ENCODE assay signal across 26 cellular contexts in genomic region chr10:79459243-79459642, GRCh38. TPM values are rescaled to one million over a fixed set of nuclear protein-coding genes. Genes with fewer than 3 reads are reported as not detected.
DNase-seq lines count a peak whose midpoint lies in the region; ATAC-seq and TF ChIP-seq lines count a peak whose summit lies in the region.
"Had no signal": no experiment of that assay in that cellular context is flagged by ENCODE, and none has a peak within 500 bp of the region (broad histone marks: within the 10 kb centered on the region; RNA-seq: fewer than 3 reads in every experiment).

No MANE protein-coding gene starts in this region.

- H2AK5ac ChIP-seq in IMR-90 (ENCODE audit: low read depth, low read length) = no peak overlapping the region

- H4K5ac ChIP-seq in IMR-90 (ENCODE audit: low read depth, low read length) = no peak overlapping the region

- BruUV-seq in IMR-90 (replicated peaks; lab: Mats Ljungman, UMichigan) = no TSS peak

- 60% methylated on average over 1 of the region's 1 CpG; no CpG with 5 or more reads in 1 of the 2 experiments for WGBS in IMR-90 (ENCODE audit: extremely low coverage in 2 of 2, insufficient read length in 1 of 2), 2 experiments
- WGBS in adrenal gland, 4 donors = 26 to 42% (median 28%) methylated on average over 1 of the region's 1 CpG

- H3K4me3 ChIP-seq in IMR-90 (ENCODE audit: insufficient read depth, low read depth, low read length) (no peak overlapping the region), adrenal gland (no peak overlapping the region), fibroblast of pulmonary artery (replicated peaks; ENCODE audit: low read depth, low read length) (no peak overlapping the region)

- no peak overlapping the region for H3K14ac ChIP-seq in IMR-90 (replicated peaks; ENCODE audit: low read depth, low read length)

- dilution Hi-C loops in IMR-90 (cut with HindIII; ENCODE audit: low sequenced_read_pairs, unreplicated experiment) = no loop called here

- H4K91ac ChIP-seq in IMR-90 (ENCODE audit: insufficient read depth, low read depth, low read length) = no peak overlapping the region

- ATAC-seq in IMR-90 (ENCODE audit: low read depth) = 0 out of 2 replicates have a peak, but pooled peaks have one; percentile 9
- no peak for ATAC-seq in HG03139 (IDR thresholded peaks at IDR 0.05; ENCODE audit: unreplicated experiment)
- ATAC-seq: PC-3 had no signal

- no peak overlapping the region for H3K4me2 ChIP-seq in IMR-90 (ENCODE audit: low read depth, low read length)
- H3K4me2 ChIP-seq: KMS-11, SK-N-SH had no signal

- no peak for TF ChIP-seq CTCF in IMR-90 (conservative IDR thresholded peaks at IDR 0.05; ENCODE audit: low read depth, low read length)
- TF ChIP-seq CTCF in adrenal gland (IDR thresholded peaks at IDR 0.05) = no peak
- no peak for TF ChIP-seq CTCF in fibroblast of pulmonary artery (IDR thresholded peaks at IDR 0.05; ENCODE audit: low read length, missing control alignments)

- in situ Hi-C loops in IMR-90 (cut with MboI; ENCODE audit: low sequenced_read_pairs) = no loop called here

- no peak overlapping the region for H2AK9ac ChIP-seq in IMR-90 (replicated peaks; ENCODE audit: low read depth, low read length, poor library complexity)

- intact Hi-C loops in IMR-90 (cut with micrococcal nuclease) (no loop called here), adrenal gland (cut with DNase I) (no loop called here)

- no peak overlapping the region for H3K4ac ChIP-seq in IMR-90 (ENCODE audit: low read depth, low read length)

- H4K8ac ChIP-seq in IMR-90 (ENCODE audit: low read depth in 2 of 2, low read length in 2 of 2) = no peak overlapping the region

- H4K20me1 ChIP-seq in IMR-90 (ENCODE audit: insufficient read depth, low read length) = no peaks in the 10 kb centered on the region

- no peak overlapping the region for H3K56ac ChIP-seq in IMR-90 (ENCODE audit: extremely low read depth, insufficient read depth, low read length)

- no peaks in the 10 kb centered on the region for H3K27me3 ChIP-seq in IMR-90 (ENCODE audit: control insufficient read depth, insufficient read depth, low read length)
- H3K27me3 ChIP-seq in adrenal gland = no peaks in the 10 kb centered on the region
- H3K27me3 ChIP-seq: BE2C had no signal

- H3K9me1 ChIP-seq in IMR-90 (ENCODE audit: insufficient read depth, low read length) = peaks cover 3% of the 10 kb centered on the region

- H2BK20ac ChIP-seq in IMR-90 (ENCODE audit: low read depth, low read length) = no peak overlapping the region

- H3K18ac ChIP-seq in IMR-90 (ENCODE audit: low read depth, low read length) = no peak overlapping the region

- H3K23ac ChIP-seq in IMR-90 (ENCODE audit: low read depth, low read length) = no peak overlapping the region

- no peak overlapping the region for H2BK15ac ChIP-seq in IMR-90 (ENCODE audit: low read depth, low read length)

- H3K4me1 ChIP-seq in IMR-90 (ENCODE audit: control insufficient read depth, insufficient read depth, low read length) (peaks cover 2% of the 10 kb centered on the region), adrenal gland (replicated peaks in 1 of 2) (peaks cover 0 to 18% of the 10 kb centered on the region in 2 donors)
- H3K4me1 ChIP-seq: BE2C had no signal

- H3K9me3 ChIP-seq in IMR-90 (ENCODE audit: control insufficient read depth, insufficient read depth, low read length) (no peaks in the 10 kb centered on the region), adrenal gland (replicated peaks in 1 of 3) (no peaks in the 10 kb centered on the region)
- H3K9me3 ChIP-seq: BE2C, SK-N-SH had no signal

- TF ChIP-seq RAD21 in IMR-90 (IDR thresholded peaks at IDR 0.05; ENCODE audit: low read length) = no peak

- H2BK5ac ChIP-seq in IMR-90 (ENCODE audit: low read depth, low read length, poor library complexity, severe bottlenecking) = no peak overlapping the region

- H3K36me3 ChIP-seq in IMR-90 (ENCODE audit: control insufficient read depth, insufficient read depth, low read length) (no peaks in the 10 kb centered on the region), adrenal gland (replicated peaks in 1 of 2) (no peaks in the 10 kb centered on the region)
- H3K36me3 ChIP-seq: BE2C had no signal

- TF ChIP-seq POLR2A in IMR-90 (IDR thresholded peaks at IDR 0.05; ENCODE audit: low read depth, low read length) (no peak), adrenal gland (IDR thresholded peaks at IDR 0.05) (no peak)

- H3K9ac ChIP-seq in IMR-90 (ENCODE audit: low read depth, low read length) = no peak overlapping the region
- H3K9ac ChIP-seq: KMS-11, SK-N-SH had no signal

- no peak overlapping the region for H2BK120ac ChIP-seq in IMR-90 (ENCODE audit: low read depth, low read length)

- no peak overlapping the region for H2AFZ ChIP-seq in IMR-90 (replicated peaks; ENCODE audit: low read length, poor library complexity)

- H3K27ac ChIP-seq in IMR-90 (ENCODE audit: insufficient read depth, low read length) (no peak overlapping the region), adrenal gland (no peak overlapping the region)
- H3K27ac ChIP-seq: KMS-11 had no signal

- H3K79me1 ChIP-seq in IMR-90 (ENCODE audit: low read depth in 1 of 2, low read length in 2 of 2) = no peaks in the 10 kb centered on the region

- CTCF ChIA-PET in IMR-90 (lab: Yijun Ruan, JAX) = interaction anchor here (0.6 kb wide), 1 partner anchor 84 kb away, joined by 3 read pairs; no protein-coding TSS in a partner anchor

- DNase-seq in IMR-90 = no peak
- DNase-seq in adrenal gland = peak in 6 of 7 donors; percentile 70 to 82 (median 76)
- peak; percentile 46 for DNase-seq in fibroblast of pulmonary artery (ENCODE audit: low read depth)
- peak; percentile 41 for DNase-seq in renal cortical epithelial cell (ENCODE audit: low read depth)
- DNase-seq in NCI-H2171 (lab: John Stamatoyannopoulos, UW) = no peak
- no peak for DNase-seq in cortex of kidney (lab: John Stamatoyannopoulos, UW)
- DNase-seq: BE2C; CD8-positive, alpha-beta memory T cell; DMS 273 treated with DMSO at 0.1 percent for 48 hours; DMS79 treated with DMSO at 0.1 percent for 48 hours; GF-D8; HCEC 1CT; MV-4-11; NCI-H1105; NCI-H1436 treated with DMSO at 0.1 percent for 48 hours; NCI-H187 treated with DMSO at 0.1 percent for 48 hours; NCI-H2107; NCI-H446 treated with DMSO at 0.1 percent for 48 hours; NCI-H526; NCI-H82; NK-92 treated with Interleukin-12 subunit alpha and Interleukin-12 subunit beta, amount 100 ng/mL, for 24 hours; PC-3; SK-N-SH; SW 1271 had no signal

- POLR2A ChIA-PET in IMR-90 (lab: Charles Lee; ENCODE audit: unreplicated experiment) = no interaction called here

TF ChIP-seq in IMR-90, 13 proteins besides CTCF, POLR2A, EP300 and RAD21:
- TF ChIP-seq CEBPB (IDR thresholded peaks at IDR 0.05; ENCODE audit: low read depth, low read length) (peak; percentile 55), MXI1 (IDR thresholded peaks at IDR 0.05; ENCODE audit: borderline replicate concordance, low read depth, low read length) (no peak)

RNA-seq across cellular contexts. Expression of gene ZCCHC24, which starts 13.8 kb away (rescaled TPM):
- total RNA-seq in IMR-90 (2012; rRNA removed) = 12.2 and 15.1 TPM in 2 replicates
- polyA plus RNA-seq in IMR-90 (2012; rRNA removed) = 25.9 and 29.9 TPM in 2 replicates
- polyA plus RNA-seq in IMR-90 (2012; cell fraction: cytosol; rRNA removed) = 19.8 and 29.3 TPM in 2 replicates
- polyA plus RNA-seq in IMR-90 (2012; cell fraction: nucleus; rRNA removed; ENCODE audit: low replicate concordance) = 22.4 and 28.3 TPM in 2 replicates
- total RNA-seq in adrenal gland = 10 to 100 TPM; 21.7 to 49.0 (median 28.8) TPM
- polyA plus RNA-seq in adrenal gland = 10 to 100 TPM in 2 of 3 donors, 1 to 10 TPM in 1; 8.7 to 19.9 (median 12.9) TPM
- total RNA-seq in renal cortical epithelial cell = 0.87 and 6.3 TPM in 2 replicates

RNA-seq across cellular contexts. Expression of gene EIF5AL1, which starts 53.1 kb away (rescaled TPM):
- 1.1 and 1.7 TPM in 2 replicates for total RNA-seq in IMR-90 (2012; rRNA removed)
- polyA plus RNA-seq in IMR-90 (2012; rRNA removed) = 0.59 and 1.4 TPM in 2 replicates
- polyA plus RNA-seq in IMR-90 (2012; cell fraction: cytosol; rRNA removed) = 0.14 and 0.64 TPM in 2 replicates
- 0.45 and 0.69 TPM in 2 replicates for polyA plus RNA-seq in IMR-90 (2012; cell fraction: nucleus; rRNA removed; ENCODE audit: low replicate concordance)
- under 1 TPM in 5 of 8 donors, not detected in 3; 0.10 to 0.57 (median 0.41) TPM for total RNA-seq in adrenal gland
- polyA plus RNA-seq in adrenal gland = 1 to 10 TPM in 1 of 3 donors, under 1 TPM in 2; 0.88 to 1.9 (median 0.91) TPM
- 0.35 and 0.52 TPM in 2 replicates for total RNA-seq in renal cortical epithelial cell

Comparison
In these comparisons a context has a peak if more than half of its experiments do, and no peak if none do; other contexts are left out.
1. DNase-seq: peak in adrenal gland (6 of 7), fibroblast of pulmonary artery (single experiment) and renal cortical epithelial cell (single experiment); none in IMR-90 (single experiment), NCI-H2171 (single experiment) and cortex of kidney (single experiment).